21 cellular contexts compared by ENCODE assay signal in the genomic region with DNA sequence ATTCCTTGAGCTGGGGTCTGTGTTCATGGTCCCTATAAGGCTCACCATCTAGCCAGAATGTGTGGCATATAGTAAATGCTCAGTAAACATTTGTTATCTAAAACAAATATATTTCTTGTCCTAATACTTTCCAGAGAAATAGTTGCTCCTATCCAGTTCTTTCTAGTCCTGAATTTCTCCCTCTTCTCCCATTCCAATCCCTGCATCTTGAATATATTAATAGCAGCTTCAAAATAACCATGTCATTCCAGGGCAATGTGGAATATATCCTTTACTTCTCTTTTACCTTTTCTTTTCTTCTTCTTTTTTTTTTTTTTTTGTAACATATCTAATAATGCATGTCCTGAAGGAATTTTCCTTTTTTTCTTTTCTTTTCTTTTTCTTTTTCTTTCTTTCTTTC. TPM values are rescaled to one million over a fixed set of nuclear protein-coding genes. Genes with fewer than 3 reads are reported as not detected.
"Had no signal": no experiment of that assay in that cellular context is flagged by ENCODE, and none has a peak within 500 bp of the region (broad histone marks: within the 10 kb centered on the region; RNA-seq: fewer than 3 reads in every experiment).

No MANE protein-coding gene starts in this region.

- H3K4me3 ChIP-seq: colonic mucosa, esophagus squamous epithelium, gastroesophageal sphincter, smooth muscle cell, suprapubic skin, tibial artery, upper lobe of left lung, vagina had no signal

- H3K27me3 ChIP-seq: colonic mucosa, esophagus squamous epithelium, gastroesophageal sphincter, neutrophil, suprapubic skin, tibial artery, upper lobe of left lung, vagina had no signal

- H3K4me1 ChIP-seq: colonic mucosa had no signal

- ATAC-seq: gastroesophageal sphincter; naive thymus-derived CD4-positive, alpha-beta T cell; sciatic nerve; stimulated activated effector memory CD8-positive, alpha-beta T cell treated with anti-CD3 and anti-CD28 coated beads, Interleukin-12 subunit alpha, Interleukin-12 subunit beta, amount 100 ng/mL, for 72 hours; stimulated activated naive CD8-positive, alpha-beta T cell treated with anti-CD3 and anti-CD28 coated beads, Interleukin-15, Interleukin-2, amounts not matched to agents 100 U/mL and 50 U/mL, for 24 hours had no signal

- H3K4me2 ChIP-seq: smooth muscle cell had no signal

- FAIRE-seq: keratinocyte had no signal

- H3K36me3 ChIP-seq: colonic mucosa had no signal

- H3K9me3 ChIP-seq: colonic mucosa, esophagus squamous epithelium, gastroesophageal sphincter, neutrophil, suprapubic skin, tibial artery, upper lobe of left lung, vagina had no signal

- H3K27ac ChIP-seq: colonic mucosa, esophagus squamous epithelium, neutrophil, suprapubic skin, upper lobe of left lung, vagina had no signal

- DNase-seq: colonic mucosa; dermis blood vessel endothelial cell; esophagus squamous epithelium; foreskin fibroblast; glutamatergic neuron; immature natural killer cell; mammary epithelial cell; naive thymus-derived CD4-positive, alpha-beta T cell; stimulated activated CD4-positive, alpha-beta T cell treated with anti-CD3 and anti-CD28 coated beads, Interleukin-4, amount 100 ng/mL, for 1 hour; stimulated activated CD8-positive, alpha-beta memory T cell treated with anti-CD3 and anti-CD28 coated beads, Interleukin-4, amount 100 ng/mL, for 48 hours; stimulated activated naive CD8-positive, alpha-beta T cell treated with anti-CD3 and anti-CD28 coated beads, Interleukin-15, Interleukin-2, amounts not matched to agents 100 U/mL and 50 U/mL, for 24 hours; tibial artery; upper lobe of left lung had no signal

RNA-seq across cellular contexts. Expression of a gene that starts 30.6 kb away (rescaled TPM):
- total RNA-seq: smooth muscle cell had no signal
- polyA plus RNA-seq: mammary epithelial cell had no signal
